11 cellular contexts compared by ENCODE assay signal in the genomic region with DNA sequence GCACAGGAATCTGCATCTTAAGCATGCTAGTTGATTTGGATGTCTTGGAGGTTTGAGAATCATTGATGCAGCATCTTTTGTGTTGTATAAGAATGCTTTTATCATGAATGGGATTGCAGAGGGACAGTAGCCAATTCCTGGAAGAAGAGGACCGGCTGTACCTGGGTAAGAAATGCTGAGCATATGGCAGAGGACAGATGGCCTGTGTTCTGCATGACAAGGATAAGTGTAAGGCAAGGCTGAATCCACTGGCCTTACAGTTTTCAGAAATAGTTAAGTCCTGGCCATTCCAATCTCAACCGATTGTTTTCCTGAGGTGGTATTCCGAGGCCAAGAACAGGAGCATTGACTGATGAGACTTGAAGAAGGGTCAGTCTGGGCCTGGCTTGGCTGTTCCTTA. TPM values are rescaled to one million over a fixed set of nuclear protein-coding genes. Genes with fewer than 3 reads are reported as not detected.
DNase-seq lines count a peak whose midpoint lies in the region; TF ChIP-seq lines count a peak whose summit lies in the region.
"Had no signal": no experiment of that assay in that cellular context is flagged by ENCODE, and none has a peak within 500 bp of the region (broad histone marks: within the 10 kb centered on the region; RNA-seq: fewer than 3 reads in every experiment).

No MANE protein-coding gene starts in this region.

- no peak overlapping the region for H3K4me3 ChIP-seq in foreskin fibroblast (ENCODE audit: low read depth in 1 of 2, low read length in 2 of 2)

- no peak for TF ChIP-seq CTCF in foreskin fibroblast (IDR thresholded peaks at IDR 0.05; ENCODE audit: low read depth, low read length)

- DNase-seq in DMS 273 treated with DMSO at 0.1 percent for 48 hours (lab: John Stamatoyannopoulos, UW) (peak; percentile 24), NCI-H524 treated with DMSO at 0.1 percent for 48 hours (lab: John Stamatoyannopoulos, UW) (peak; percentile 77), occipital lobe (lab: John Stamatoyannopoulos, UW) (peak; percentile 4), NOMO-1 treated with dmso at 0.1 percent for 144 hours (lab: John Stamatoyannopoulos, UW; ENCODE audit: unreplicated experiment) (no peak), foreskin fibroblast (no peak), DMS153 (lab: John Stamatoyannopoulos, UW) (no peak)
- DNase-seq: CD4-positive, alpha-beta T cell; DMS53; HCEC 1CT; HFFc6 had no signal

- H3K27ac ChIP-seq in angular gyrus (ENCODE audit: low read depth, low read length), result peak overlapping the region; percentile 22

RNA-seq across cellular contexts. Expression of a gene that starts 24.4 kb away (rescaled TPM):
- 113 TPM for total RNA-seq in occipital lobe

RNA-seq across cellular contexts. Expression of a gene that starts 41.2 kb away (rescaled TPM):
- total RNA-seq in occipital lobe, result 29.0 TPM
- total RNA-seq: CD4-positive, alpha-beta T cell had no signal

Comparison
In these comparisons a context has a peak if more than half of its experiments do, and no peak if none do; other contexts are left out.
1. DNase-seq: peak in DMS 273 treated with DMSO at 0.1 percent for 48 hours (single experiment), NCI-H524 treated with DMSO at 0.1 percent for 48 hours (single experiment) and occipital lobe (single experiment); none in NOMO-1 treated with dmso at 0.1 percent for 144 hours (single experiment), foreskin fibroblast (0 of 2) and DMS153 (single experiment).